In genomic region chr5:108521841-108522506, GRCh38 we compare ENCODE assay signal across 8 cellular contexts.
DNase-seq lines count a peak whose midpoint lies in the region; ATAC-seq lines count a peak whose summit lies in the region.

No MANE protein-coding gene starts in this region.

- no peaks in the 10 kb centered on the region for H3K36me3 ChIP-seq in mesenchymal stem cell (ENCODE audit: control insufficient read depth in 1 of 2, insufficient read depth in 2 of 2, low read depth in 1 of 2, low read length in 2 of 2)

- H2BK12ac ChIP-seq in mesenchymal stem cell (ENCODE audit: low read length in 2 of 2): peak overlapping the region in 1 of 2 experiments; percentile 94

- H4K8ac ChIP-seq in mesenchymal stem cell (ENCODE audit: low read length): no peak overlapping the region

- no peak overlapping the region for H4K91ac ChIP-seq in mesenchymal stem cell (ENCODE audit: low read length)

- H3K27ac ChIP-seq in mesenchymal stem cell (ENCODE audit: low read length, poor library complexity, severe bottlenecking): no peak overlapping the region

- H3K27me3 ChIP-seq in mesenchymal stem cell (ENCODE audit: control insufficient read depth in 1 of 2, insufficient read depth in 1 of 2, low read length in 2 of 2): peaks cover 0 to 13% of the 10 kb centered on the region in 2 experiments

- H3K4me2 ChIP-seq in mesenchymal stem cell (ENCODE audit: low read length, poor library complexity, severe bottlenecking): no peak overlapping the region

- H2BK15ac ChIP-seq in mesenchymal stem cell (ENCODE audit: low read depth, poor library complexity, severe bottlenecking): no peak overlapping the region

- no peaks in the 10 kb centered on the region for H3K79me1 ChIP-seq in mesenchymal stem cell (replicated peaks; ENCODE audit: low read length, poor library complexity, severe bottlenecking)

- peak overlapping the region in 1 of 2 experiments; percentile 11 for H3K18ac ChIP-seq in mesenchymal stem cell (ENCODE audit: low read depth in 1 of 2, low read length in 2 of 2)

- no peak overlapping the region for H2AFZ ChIP-seq in mesenchymal stem cell (ENCODE audit: low read depth, low read length)

- H3K4me3 ChIP-seq in mesenchymal stem cell (ENCODE audit: insufficient read depth in 1 of 2, low read depth in 1 of 2, low read length in 2 of 2): no peak overlapping the region

- H2BK120ac ChIP-seq in mesenchymal stem cell (ENCODE audit: low read depth, low read length): no peak overlapping the region

- H3K4me1 ChIP-seq in mesenchymal stem cell (ENCODE audit: control insufficient read depth, insufficient read depth, low read depth, low read length): no peaks in the 10 kb centered on the region

- H3K23ac ChIP-seq in mesenchymal stem cell (ENCODE audit: low read length in 2 of 2): no peak overlapping the region

- H3K9me3 ChIP-seq in mesenchymal stem cell (ENCODE audit: control insufficient read depth, low read length): no peaks in the 10 kb centered on the region

- no peak overlapping the region for H2BK5ac ChIP-seq in mesenchymal stem cell (ENCODE audit: low read depth, low read length, poor library complexity, severe bottlenecking)

- H2AK5ac ChIP-seq in mesenchymal stem cell (ENCODE audit: low read length, severe bottlenecking): no peak overlapping the region

- peak; percentile 28 for DNase-seq in NCI-H1436 (lab: John Stamatoyannopoulos, UW)
- DNase-seq in NCI-H1436 treated with DMSO at 0.1 percent for 48 hours (lab: John Stamatoyannopoulos, UW): no peak
- peak; percentile 45 for DNase-seq in HPDE6-E6E7 (ENCODE audit: extremely low spot score)
- DNase-seq in OCI-M2 (lab: John Stamatoyannopoulos, UW; ENCODE audit: unreplicated experiment): peak; percentile 34
- peak; percentile 77 for DNase-seq in dermis blood vessel endothelial cell
- peak; percentile 80 for DNase-seq in mesenchymal stem cell
- DNase-seq in putamen (ENCODE audit: low spot score): no peak

- no peak overlapping the region for H3K4ac ChIP-seq in mesenchymal stem cell (ENCODE audit: low read depth in 1 of 2, low read length in 2 of 2)

- peak overlapping the region; percentile 8 for H3K9ac ChIP-seq in mesenchymal stem cell (ENCODE audit: low read length)

- ATAC-seq in GM21447 (IDR thresholded peaks at IDR 0.05; ENCODE audit: unreplicated experiment): peak; percentile 43

- peak overlapping the region in 1 of 2 experiments; percentile 55 for H3K14ac ChIP-seq in mesenchymal stem cell (ENCODE audit: low read length in 2 of 2)

- 0% methylated on average over 2 of the region's 4 CpGs for WGBS in mesenchymal stem cell

Comparison
In these comparisons a context has a peak if more than half of its experiments do, and no peak if none do; other contexts are left out.
1. DNase-seq: peak in NCI-H1436 (single experiment), HPDE6-E6E7 (single experiment), OCI-M2 (single experiment), dermis blood vessel endothelial cell (single experiment) and mesenchymal stem cell (single experiment); none in NCI-H1436 treated with DMSO at 0.1 percent for 48 hours (single experiment) and putamen (single experiment).